ENCODE assay signal across 20 cellular contexts in the genomic region with DNA sequence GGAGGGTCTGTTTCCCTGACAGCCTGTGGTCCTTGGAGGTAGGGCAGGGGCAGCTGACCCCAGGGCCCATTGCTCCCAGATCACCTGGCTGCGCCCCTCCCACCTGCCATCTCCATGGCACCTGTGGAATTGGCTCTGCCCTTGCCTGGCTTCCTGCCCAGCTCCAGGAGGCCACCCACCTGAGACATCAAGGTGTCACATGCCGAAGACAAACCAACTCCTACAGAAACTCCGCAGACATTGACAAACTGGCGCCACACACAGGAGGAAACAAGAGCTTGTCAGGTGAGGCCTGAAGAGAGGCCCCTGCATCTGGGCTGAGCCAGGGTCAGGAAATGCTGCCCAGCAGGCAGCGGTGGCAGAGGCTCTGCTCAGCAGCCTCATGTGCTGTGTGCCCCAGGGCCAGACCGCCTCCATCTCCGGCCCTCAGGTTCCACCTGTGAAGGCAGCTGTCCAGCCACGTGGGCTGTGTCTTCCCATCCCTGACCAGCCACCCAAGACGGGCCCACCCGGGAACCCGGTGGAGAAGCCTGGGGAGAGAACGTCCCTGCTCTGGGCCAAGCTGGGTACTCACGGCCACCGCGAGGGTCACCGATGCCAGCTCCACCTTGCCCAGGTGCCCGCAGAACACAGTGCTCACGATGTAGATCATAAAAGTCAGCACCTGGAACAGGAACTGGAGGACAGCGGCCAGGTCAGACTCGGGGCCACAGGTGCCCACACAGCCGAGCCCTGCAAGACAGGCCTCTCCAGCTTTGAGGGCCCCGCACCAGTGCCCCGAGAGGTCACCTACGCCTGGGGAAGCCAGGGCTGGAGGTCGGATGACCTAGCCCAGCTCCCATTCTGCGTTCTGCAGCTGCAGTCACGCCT. TPM values are rescaled to one million over a fixed set of nuclear protein-coding genes. Genes with fewer than 3 reads are reported as not detected.
DNase-seq lines count a peak whose midpoint lies in the region; ATAC-seq and TF ChIP-seq lines count a peak whose summit lies in the region.
"Had no signal": no experiment of that assay in that cellular context is flagged by ENCODE, and none has a peak within 500 bp of the region (broad histone marks: within the 10 kb centered on the region; RNA-seq: fewer than 3 reads in every experiment).

No MANE protein-coding gene starts in this region.

- H3K4me1 Mint-ChIP-seq in type B pancreatic cell (ENCODE audit: unreplicated experiment) = peaks cover 16% of the 10 kb centered on the region
- H3K4me1 Mint-ChIP-seq: naive B cell had no signal

- ATAC-seq in GM19455 (IDR thresholded peaks at IDR 0.05; ENCODE audit: unreplicated experiment) = no peak
- no peak for ATAC-seq in GM18520 (IDR thresholded peaks at IDR 0.05; ENCODE audit: unreplicated experiment)
- ATAC-seq: A549 had no signal

- no peaks in the 10 kb centered on the region for H3K36me3 Mint-ChIP-seq in type B pancreatic cell
- H3K36me3 Mint-ChIP-seq: naive B cell had no signal

- H3K4me3 Mint-ChIP-seq in type B pancreatic cell = no peak overlapping the region

- TF ChIP-seq CTCF in type B pancreatic cell (conservative IDR thresholded peaks at IDR 0.05) = no peak

- H3K27ac Mint-ChIP-seq in type B pancreatic cell = no peak overlapping the region
- H3K27ac Mint-ChIP-seq: activated T-helper 2 cell treated with anti-CD3 and anti-CD28 coated beads, Interferon-gamma antibody, Interleukin-2, Interleukin-4, amounts not matched to agents 10 μg/mL and 5 μg/mL and 100 μg/mL, durations not matched to agents 14 hours and 24 hours and 36 hours had no signal

- no peaks in the 10 kb centered on the region for H3K9me3 Mint-ChIP-seq in type B pancreatic cell
- H3K9me3 Mint-ChIP-seq: activated T-helper 2 cell treated with anti-CD3 and anti-CD28 coated beads, Interferon-gamma antibody, Interleukin-2, Interleukin-4, amounts not matched to agents 10 μg/mL and 5 μg/mL and 100 μg/mL, durations not matched to agents 14 hours and 24 hours and 36 hours; naive B cell had no signal

- H3K27me3 Mint-ChIP-seq in type B pancreatic cell = peaks cover 3% of the 10 kb centered on the region

- DNase-seq in NCI-H345 (lab: John Stamatoyannopoulos, UW) (peak; percentile 18), NCI-H345 treated with DMSO at 0.1 percent for 48 hours (lab: John Stamatoyannopoulos, UW; ENCODE audit: unreplicated experiment) (no peak), NCI-H2196 (lab: John Stamatoyannopoulos, UW; ENCODE audit: unreplicated experiment) (peak; percentile 63), iPS-NIHi7 (ENCODE audit: extremely low spot score) (peak; percentile 36), type B pancreatic cell (ENCODE audit: extremely low spot score, unreplicated experiment) (peak; percentile 68)
- DNase-seq in activated naive CD4-positive, alpha-beta T cell treated with anti-CD3 and anti-CD28 coated beads, Interleukin-2, amount 50 U/mL, for 16 hours = no peak
- DNase-seq: Karpas-422; left ventricle myocardium inferior; naive B cell; NCI-H1092 treated with DMSO at 0.1 percent for 48 hours; NCI-H526 treated with DMSO at 0.1 percent for 48 hours; stimulated activated naive CD4-positive, alpha-beta T cell; T-helper 1 cell had no signal

RNA-seq across cellular contexts. Expression of gene SLC47A2, which starts 1.6 kb away (rescaled TPM):
- total RNA-seq in type B pancreatic cell (ENCODE audit: low replicate concordance) = not detected in 2 replicates
- total RNA-seq: activated CD8-positive, alpha-beta memory T cell treated with anti-CD3 and anti-CD28 coated beads for 36 hours; activated T-helper 2 cell treated with anti-CD3 and anti-CD28 coated beads, Interferon-gamma antibody, Interleukin-2, Interleukin-4, amounts not matched to agents 10 μg/mL and 5 μg/mL and 100 μg/mL, durations not matched to agents 14 hours and 24 hours and 36 hours; chondrocyte; fibroblast of villous mesenchyme; left ventricle myocardium inferior had no signal

RNA-seq across cellular contexts. Expression of gene ALDH3A1, which starts 33.3 kb away (rescaled TPM):
- total RNA-seq in type B pancreatic cell (ENCODE audit: low replicate concordance) = 0.24 and 0.77 TPM in 2 replicates
- total RNA-seq: activated CD8-positive, alpha-beta memory T cell treated with anti-CD3 and anti-CD28 coated beads for 36 hours; activated T-helper 2 cell treated with anti-CD3 and anti-CD28 coated beads, Interferon-gamma antibody, Interleukin-2, Interleukin-4, amounts not matched to agents 10 μg/mL and 5 μg/mL and 100 μg/mL, durations not matched to agents 14 hours and 24 hours and 36 hours; chondrocyte; fibroblast of villous mesenchyme; left ventricle myocardium inferior had no signal

Comparison
In these comparisons a context has a peak if more than half of its experiments do, and no peak if none do; other contexts are left out.
1. DNase-seq: peak in NCI-H345 (single experiment), NCI-H2196 (single experiment), iPS-NIHi7 (single experiment) and type B pancreatic cell (single experiment); none in NCI-H345 treated with DMSO at 0.1 percent for 48 hours (single experiment) and activated naive CD4-positive, alpha-beta T cell treated with anti-CD3 and anti-CD28 coated beads, Interleukin-2, amount 50 U/mL, for 16 hours (single experiment).